Comparison of ENCODE assay signal across 8 cellular contexts in genomic region chr14:77026166-77026929, GRCh38. TPM values are rescaled to one million over a fixed set of nuclear protein-coding genes. Genes with fewer than 3 reads are reported as not detected.
DNase-seq lines count a peak whose midpoint lies in the region; ATAC-seq, FAIRE-seq and TF ChIP-seq lines count a peak whose summit lies in the region.

No MANE protein-coding gene starts in this region.

- peaks cover 2% of the 10 kb centered on the region; the same call in 1 of the 2 replicates for H3K9me3 ChIP-seq in AG04450 (ENCODE audit: control insufficient read depth, insufficient read depth, low read length)
- H3K9me3 ChIP-seq in right cardiac atrium (ENCODE audit: control insufficient read depth, low read length), result no peaks in the 10 kb centered on the region

- TF ChIP-seq CTCF in AG04450 (IDR thresholded peaks at IDR 0.05; ENCODE audit: low read depth, low read length), result no peak

- H3K4me1 ChIP-seq in right cardiac atrium (ENCODE audit: control insufficient read depth, insufficient read depth, low read length), result peaks cover 9% of the 10 kb centered on the region

- POLR2A ChIA-PET in AG04450 (lab: Yijun Ruan, JAX), result interaction anchor here (0.9 to 6.5 kb wide), 4 partner anchors 16 to 121 kb away, joined by 3 to 146 read pairs (median 25); no protein-coding TSS in a partner anchor

- CTCF ChIA-PET in AG04450 (lab: Charles Lee), result interaction anchor here (1.5 to 12.2 kb wide), 5 partner anchors 44 to 150 kb away, joined by 5 to 156 read pairs (median 19); no protein-coding TSS in a partner anchor

- peak overlapping the region; percentile 29 to 79 for H3K27ac Mint-ChIP-seq in activated naive CD4-positive, alpha-beta T cell treated with anti-CD3 and anti-CD28 coated beads, Interleukin-2, amount 50 U/mL, for 72 hours

- H3K4me3 ChIP-seq in AG04450 (ENCODE audit: low read depth, low read length), result peak overlapping the region; percentile 94
- peak overlapping the region; percentile 95 for H3K4me3 ChIP-seq in right cardiac atrium (ENCODE audit: low read length)
- H3K4me3 ChIP-seq in skeletal muscle cell (ENCODE audit: low read depth, low read length), result peak overlapping the region; percentile 87

- no peak for ATAC-seq in activated naive CD4-positive, alpha-beta T cell treated with anti-CD3 and anti-CD28 coated beads, Interleukin-2, amount 50 U/mL, for 72 hours
- ATAC-seq in right cardiac atrium (no peak), HG02571 (IDR thresholded peaks at IDR 0.05; ENCODE audit: unreplicated experiment) (no peak), GM19351 (IDR thresholded peaks at IDR 0.05; ENCODE audit: unreplicated experiment) (no peak)

- 15% methylated on average over 76 of the region's 76 CpGs for WGBS in right cardiac atrium

- H3K27ac ChIP-seq in AG04450 (ENCODE audit: low read depth, low read length) (peak overlapping the region; percentile 99), right cardiac atrium (ENCODE audit: low read length) (peak overlapping the region; percentile 99)

- H3K27me3 ChIP-seq in AG04450 (ENCODE audit: control insufficient read depth, insufficient read depth, low read length) (no peaks in the 10 kb centered on the region), right cardiac atrium (ENCODE audit: control insufficient read depth, insufficient read depth) (no peaks in the 10 kb centered on the region)

- no peak for TF ChIP-seq POLR2A in GM12891 (IDR thresholded peaks at IDR 0.05; ENCODE audit: low read depth, low read length)

- no peaks in the 10 kb centered on the region for H3K9me3 Mint-ChIP-seq in activated naive CD4-positive, alpha-beta T cell treated with anti-CD3 and anti-CD28 coated beads, Interleukin-2, amount 50 U/mL, for 72 hours

- no peak for FAIRE-seq in GM12891 (lab: Jason Lieb, UNC)

- DNase-seq in AG04450 (ENCODE audit: low read depth, low spot score), result no peak
- DNase-seq in H4 (ENCODE audit: low spot score), result peak; percentile 27
- no peak for DNase-seq in activated naive CD4-positive, alpha-beta T cell treated with anti-CD3 and anti-CD28 coated beads, Interleukin-2, amount 50 U/mL, for 72 hours (ENCODE audit: low spot score in 2 of 2)
- DNase-seq in right cardiac atrium, result peak; percentile 43 to 80 (median 75)
- no peak for DNase-seq in skeletal muscle cell (ENCODE audit: low read depth)
- no peak for DNase-seq in GM12891 (ENCODE audit: insufficient read length, low spot score)

- intact Hi-C loops in right cardiac atrium (cut with DNase I), result loop anchor here in 3 of 4 donors (5.0 to 10.0 kb wide), 2 partner anchors 69 to 112 kb away; no protein-coding TSS in a partner anchor

- H3K36me3 Mint-ChIP-seq in activated naive CD4-positive, alpha-beta T cell treated with anti-CD3 and anti-CD28 coated beads, Interleukin-2, amount 50 U/mL, for 72 hours, result peaks cover 10 to 31% of the 10 kb centered on the region in 2 donors

TF ChIP-seq in GM12891, 5 proteins besides CTCF, POLR2A, EP300 and RAD21:
- TF ChIP-seq POLR2AphosphoS5 (IDR thresholded peaks at IDR 0.05; ENCODE audit: low read depth, low read length), result no peak

RNA-seq across cellular contexts. Expression of gene IRF2BPL, which starts 2.2 kb away (rescaled TPM):
- polyA plus RNA-seq in AG04450 (2011; rRNA removed) (17.1 and 21.8 TPM in 2 replicates), right cardiac atrium (22.0 TPM)
- polyA minus RNA-seq in AG04450 (2011; rRNA and poly(A)+ RNA removed), result 19.4 and 19.6 TPM in 2 replicates
- 8.7 and 17.5 TPM in 2 replicates for total RNA-seq in H4 (2014; rRNA removed; shearing (Covaris generic))
- total RNA-seq in activated naive CD4-positive, alpha-beta T cell treated with anti-CD3 and anti-CD28 coated beads, Interleukin-2, amount 50 U/mL, for 72 hours, result 10 to 100 TPM; 26.6 to 85.4 TPM
- 10 to 100 TPM; 43.5 to 61.2 (median 51.5) TPM for total RNA-seq in right cardiac atrium
- polyA plus RNA-seq in GM12891 (2012; ENCODE audit: low read depth, missing spikeins), result 22.0 TPM

Comparison
In these comparisons a context has a peak if more than half of its experiments do, and no peak if none do; other contexts are left out.
1. DNase-seq: peak in H4 (single experiment) and right cardiac atrium (3 of 3); none in AG04450 (single experiment), activated naive CD4-positive, alpha-beta T cell treated with anti-CD3 and anti-CD28 coated beads, Interleukin-2, amount 50 U/mL, for 72 hours (0 of 2), skeletal muscle cell (single experiment) and GM12891 (single experiment).
2. Peak in every context shown above with its lines, with median percentiles within 50 percentile points of each other: H3K4me3 ChIP-seq.